5 cellular contexts compared by ENCODE assay signal in genomic region chr7:141899366-141899765, GRCh38. TPM values are rescaled to one million over a fixed set of nuclear protein-coding genes. Genes with fewer than 3 reads are reported as not detected.
"Had no signal": no experiment of that assay in that cellular context is flagged by ENCODE, and none has a peak within 500 bp of the region (broad histone marks: within the 10 kb centered on the region; RNA-seq: fewer than 3 reads in every experiment).

No MANE protein-coding gene starts in this region.

RNA-seq across cellular contexts. Expression of gene OR9A4, which starts 16.8 kb away (rescaled TPM):
- total RNA-seq: HepG2, HT-29, HT1080, IMR-90 had no signal
- polyA plus RNA-seq: HepG2, IgD-negative memory B cell, IMR-90 had no signal

RNA-seq across cellular contexts. Expression of gene CLEC5A, which starts 47.4 kb away (rescaled TPM):
- total RNA-seq: HepG2, HT-29, HT1080, IMR-90 had no signal
- polyA plus RNA-seq: HepG2, IgD-negative memory B cell, IMR-90 had no signal

RNA-seq across cellular contexts. Expression of gene PRSS37, which starts 58.1 kb away (rescaled TPM):
- total RNA-seq: HepG2, HT-29, HT1080, IMR-90 had no signal
- polyA plus RNA-seq: HepG2, IgD-negative memory B cell, IMR-90 had no signal
